Comparison of ENCODE assay signal across 33 cellular contexts in genomic region chr17:59223813-59224212, GRCh38.
"Had no signal": no experiment of that assay in that cellular context is flagged by ENCODE, and none has a peak within 500 bp of the region (broad histone marks: within the 10 kb centered on the region; RNA-seq: fewer than 3 reads in every experiment).

No MANE protein-coding gene starts in this region.

- H3K36me3 Mint-ChIP-seq: activated CD8-positive, alpha-beta memory T cell treated with anti-CD3 and anti-CD28 coated beads, Interleukin-2, amount 10 ng/mL, durations not matched to agents 7 days and 5 days; activated naive CD8-positive, alpha-beta T cell treated with anti-CD3 and anti-CD28 coated beads for 36 hours had no signal

- H3K27ac ChIP-seq: adrenal gland, body of pancreas, brain microvascular endothelial cell, breast epithelium, VCaP had no signal

- DNase-seq: activated B cell treated with CpG ODN at 0.5 μM for 24 hours; activated CD4-positive, alpha-beta memory T cell treated with anti-CD3 and anti-CD28 coated beads, Interleukin-2, amount 10 ng/mL, durations not matched to agents 7 days and 5 days; activated CD4-positive, alpha-beta T cell treated with anti-CD3 and anti-CD28 coated beads for 4 hours; activated CD4-positive, alpha-beta T cell treated with anti-CD3 and anti-CD28 coated beads, Interleukin-2, amount 10 ng/mL, durations not matched to agents 24 days and 14 days; activated CD4-positive, alpha-beta T cell treated with anti-CD3 and anti-CD28 coated beads, Interleukin-2, amount 50 U/mL, for 1 hour; activated CD4-positive, alpha-beta T cell treated with anti-CD3 and anti-CD28 coated beads, Interleukin-2, amount 50 U/mL, for 4 hours; activated CD4-positive, CD25-positive, alpha-beta regulatory T cell treated with anti-CD3 and anti-CD28 coated beads, Interleukin-2, amount 50 U/mL, for 72 hours; activated CD8-positive, alpha-beta memory T cell treated with anti-CD3 and anti-CD28 coated beads for 24 hours; activated CD8-positive, alpha-beta memory T cell treated with anti-CD3 and anti-CD28 coated beads, Interleukin-2, amount 10 ng/mL, durations not matched to agents 7 days and 5 days; activated CD8-positive, alpha-beta memory T cell treated with anti-CD3 and anti-CD28 coated beads, Interleukin-2, amount 50 U/mL, for 48 hours; activated CD8-positive, alpha-beta T cell treated with anti-CD3 and anti-CD28 coated beads, Interleukin-2, amount 10 ng/mL, durations not matched to agents 7 days and 5 days; activated effector memory CD4-positive, alpha-beta T cell treated with Interleukin-2 at 50 U/mL for 16 hours; activated gamma-delta T cell; activated naive CD4-positive, alpha-beta T cell treated with anti-CD3 and anti-CD28 coated beads for 36 hours; activated naive CD4-positive, alpha-beta T cell treated with anti-CD3 and anti-CD28 coated beads, Interleukin-2, amount 50 U/mL, for 16 hours; activated naive CD8-positive, alpha-beta T cell treated with anti-CD3 and anti-CD28 coated beads for 36 hours; activated T-cell treated with anti-CD3 and anti-CD28 coated beads, Interleukin-2, amount 50 U/mL, for 24 hours; activated T-cell treated with anti-CD3 and anti-CD28 coated beads, Interleukin-2, amount 50 U/mL, for 48 hours; adrenal gland; amniotic stem cell; aorta; body of pancreas; brain microvascular endothelial cell; central memory CD4-positive, alpha-beta T cell; T-helper 1 cell; T-helper 2 cell; T-helper 9 cell had no signal

- H3K4me3 Mint-ChIP-seq: activated B cell treated with CpG ODN at 0.5 μM for 24 hours; activated CD4-positive, alpha-beta memory T cell treated with anti-CD3 and anti-CD28 coated beads, Interleukin-2, amount 10 ng/mL, durations not matched to agents 7 days and 5 days; activated CD4-positive, alpha-beta T cell treated with anti-CD3 and anti-CD28 coated beads, Interleukin-2, amount 10 ng/mL, durations not matched to agents 24 days and 14 days; activated CD8-positive, alpha-beta memory T cell treated with anti-CD3 and anti-CD28 coated beads, Interleukin-2, amount 10 ng/mL, durations not matched to agents 7 days and 5 days; activated CD8-positive, alpha-beta T cell treated with anti-CD3 and anti-CD28 coated beads, Interleukin-2, amount 10 ng/mL, durations not matched to agents 7 days and 5 days; activated naive CD4-positive, alpha-beta T cell treated with anti-CD3 and anti-CD28 coated beads for 36 hours; activated naive CD8-positive, alpha-beta T cell treated with anti-CD3 and anti-CD28 coated beads for 36 hours; activated T-cell treated with anti-CD3 and anti-CD28 coated beads, Interleukin-2, amount 50 U/mL, for 24 hours; T-helper 1 cell treated with Interleukin-12 subunit alpha and Interleukin-12 subunit beta and Interleukin-4 antibody, amounts not matched to agents 30 μg/mL and 1 μg/mL, for 36 hours; T-helper 2 cell treated with Interferon-gamma antibody and Interleukin-4, amounts not matched to agents 5 μg/mL and 100 μg/mL, for 36 hours had no signal

- ATAC-seq: activated CD8-positive, alpha-beta memory T cell treated with anti-CD3 and anti-CD28 coated beads, Interleukin-2, amount 10 ng/mL, durations not matched to agents 7 days and 5 days; activated CD8-positive, alpha-beta T cell treated with anti-CD3 and anti-CD28 coated beads, Interleukin-2, amount 10 ng/mL, durations not matched to agents 7 days and 5 days; activated naive CD4-positive, alpha-beta T cell treated with anti-CD3 and anti-CD28 coated beads, Interleukin-2, amount 50 U/mL, for 72 hours; body of pancreas had no signal

- H3K4me1 ChIP-seq: breast epithelium had no signal

- H3K27me3 Mint-ChIP-seq: activated B cell treated with CpG ODN at 0.5 μM for 24 hours; activated CD4-positive, alpha-beta memory T cell treated with anti-CD3 and anti-CD28 coated beads, Interleukin-2, amount 10 ng/mL, durations not matched to agents 7 days and 5 days; activated CD8-positive, alpha-beta memory T cell treated with anti-CD3 and anti-CD28 coated beads, Interleukin-2, amount 10 ng/mL, durations not matched to agents 7 days and 5 days; activated naive CD8-positive, alpha-beta T cell treated with anti-CD3 and anti-CD28 coated beads for 36 hours; activated T-cell treated with anti-CD3 and anti-CD28 coated beads, Interleukin-2, amount 50 U/mL, for 24 hours had no signal

- H3K36me3 ChIP-seq: adrenal gland, brain microvascular endothelial cell, breast epithelium had no signal

- H3K27ac Mint-ChIP-seq: activated B cell treated with CpG ODN at 0.5 μM for 24 hours; activated CD4-positive, alpha-beta memory T cell treated with anti-CD3 and anti-CD28 coated beads, Interleukin-2, amount 10 ng/mL, durations not matched to agents 7 days and 5 days; activated CD4-positive, alpha-beta T cell treated with anti-CD3 and anti-CD28 coated beads, Interleukin-2, amount 10 ng/mL, durations not matched to agents 24 days and 14 days; activated CD8-positive, alpha-beta memory T cell treated with anti-CD3 and anti-CD28 coated beads, Interleukin-2, amount 10 ng/mL, durations not matched to agents 7 days and 5 days; activated CD8-positive, alpha-beta T cell treated with anti-CD3 and anti-CD28 coated beads, Interleukin-2, amount 10 ng/mL, durations not matched to agents 7 days and 5 days; activated naive CD4-positive, alpha-beta T cell treated with anti-CD3 and anti-CD28 coated beads for 36 hours; activated naive CD4-positive, alpha-beta T cell treated with anti-CD3 and anti-CD28 coated beads, Interleukin-2, amount 50 U/mL, for 72 hours; activated naive CD8-positive, alpha-beta T cell treated with anti-CD3 and anti-CD28 coated beads for 36 hours; activated T-cell treated with anti-CD3 and anti-CD28 coated beads, Interleukin-2, amount 50 U/mL, for 24 hours; activated T-helper 2 cell treated with anti-CD3 and anti-CD28 coated beads, Interferon-gamma antibody, Interleukin-2, Interleukin-4, amounts not matched to agents 10 μg/mL and 5 μg/mL and 100 μg/mL, durations not matched to agents 14 hours and 24 hours and 36 hours; T-helper 1 cell treated with Interleukin-12 subunit alpha and Interleukin-12 subunit beta and Interleukin-4 antibody, amounts not matched to agents 30 μg/mL and 1 μg/mL, for 36 hours; T-helper 2 cell treated with Interferon-gamma antibody and Interleukin-4, amounts not matched to agents 5 μg/mL and 100 μg/mL, for 36 hours had no signal

- H3K9me3 ChIP-seq: adrenal gland, body of pancreas, breast epithelium had no signal

- H3K9me3 Mint-ChIP-seq: activated B cell treated with CpG ODN at 0.5 μM for 24 hours; activated CD4-positive, alpha-beta memory T cell treated with anti-CD3 and anti-CD28 coated beads, Interleukin-2, amount 10 ng/mL, durations not matched to agents 7 days and 5 days; activated CD4-positive, alpha-beta T cell treated with anti-CD3 and anti-CD28 coated beads, Interleukin-2, amount 10 ng/mL, durations not matched to agents 24 days and 14 days; activated naive CD4-positive, alpha-beta T cell treated with anti-CD3 and anti-CD28 coated beads for 36 hours; activated naive CD4-positive, alpha-beta T cell treated with anti-CD3 and anti-CD28 coated beads, Interleukin-2, amount 50 U/mL, for 72 hours; activated naive CD8-positive, alpha-beta T cell treated with anti-CD3 and anti-CD28 coated beads for 36 hours; activated T-cell treated with anti-CD3 and anti-CD28 coated beads, Interleukin-2, amount 50 U/mL, for 24 hours; activated T-helper 2 cell treated with anti-CD3 and anti-CD28 coated beads, Interferon-gamma antibody, Interleukin-2, Interleukin-4, amounts not matched to agents 10 μg/mL and 5 μg/mL and 100 μg/mL, durations not matched to agents 14 hours and 24 hours and 36 hours; T-helper 1 cell treated with Interleukin-12 subunit alpha and Interleukin-12 subunit beta and Interleukin-4 antibody, amounts not matched to agents 30 μg/mL and 1 μg/mL, for 36 hours; T-helper 2 cell treated with Interferon-gamma antibody and Interleukin-4, amounts not matched to agents 5 μg/mL and 100 μg/mL, for 36 hours had no signal

- H3K4me3 ChIP-seq: adrenal gland, body of pancreas, breast epithelium had no signal

- H3K27me3 ChIP-seq: adrenal gland, body of pancreas, brain microvascular endothelial cell, breast epithelium had no signal
